In the genomic region with DNA sequence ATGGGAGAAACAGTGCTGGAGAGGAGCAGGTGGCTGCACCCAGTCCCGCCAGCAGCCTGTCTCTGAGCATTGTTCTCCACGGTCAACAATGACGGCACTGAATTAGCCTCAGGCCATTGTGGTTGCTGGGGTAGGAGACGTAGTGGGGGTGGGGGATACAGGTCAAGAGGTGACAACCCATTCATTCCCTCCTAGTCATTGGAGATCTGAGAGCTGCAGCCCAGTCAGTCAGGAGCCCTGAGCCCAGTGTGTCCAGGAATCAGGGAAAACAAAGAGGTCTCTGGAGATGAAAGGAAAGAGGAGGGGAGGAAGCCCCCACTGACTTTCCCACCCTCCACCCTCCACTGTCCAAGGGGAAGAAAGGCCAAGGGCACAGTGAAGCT, we compare ENCODE assay signal across 1 cellular context.
TF ChIP-seq lines count a peak whose summit lies in the region.

No MANE protein-coding gene starts in this region.

TF ChIP-seq in H1, 55 proteins besides CTCF, POLR2A, EP300 and RAD21:
- TF ChIP-seq EZH2 (IDR thresholded peaks at IDR 0.05; ENCODE audit: low read depth, low read length, severe bottlenecking), result no peak
- 0 out of 2 replicates have a peak, but pooled peaks have one; percentile 28 for TF ChIP-seq E2F6 (IDR thresholded peaks at IDR 0.05)
- TF ChIP-seq RXRA (IDR thresholded peaks at IDR 0.05; ENCODE audit: insufficient read depth, low read depth, low read length), result 0 out of 2 replicates have a peak, but pooled peaks have one; percentile 51
- TF ChIP-seq KDM1A (IDR thresholded peaks at IDR 0.05; ENCODE audit: borderline replicate concordance, low read length), result no peak
TF ChIP-seq in H1: peak in this region for 2.
